In the genomic region with DNA sequence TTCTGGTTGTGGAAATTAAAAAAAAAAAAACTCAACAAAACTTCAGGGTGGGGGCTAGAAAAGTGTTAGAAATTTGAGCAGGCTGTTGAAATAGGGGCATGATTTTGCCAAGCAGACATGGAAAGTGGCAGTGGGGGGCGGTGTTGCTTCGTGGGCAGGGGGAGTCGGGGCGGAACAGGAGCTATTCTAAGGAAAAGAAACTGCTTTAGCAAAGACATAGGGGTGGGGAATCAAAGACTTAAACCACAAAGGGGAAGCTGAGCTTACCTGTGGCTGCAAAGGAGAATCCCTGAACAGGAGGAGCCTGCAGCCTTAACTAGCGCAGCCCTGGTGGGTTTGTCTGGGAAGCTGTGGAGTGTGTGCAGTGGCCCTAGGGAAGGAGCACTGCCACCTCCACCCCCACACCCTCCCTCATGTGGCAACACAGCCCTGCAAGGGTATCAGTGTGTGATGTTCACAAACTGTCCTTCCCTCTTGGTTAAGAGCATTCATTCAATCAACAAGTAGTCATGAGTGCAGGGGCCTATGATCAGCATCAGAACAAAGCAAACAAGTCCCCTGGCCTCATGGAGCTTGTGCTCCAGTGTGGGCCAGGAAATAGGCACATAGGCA, we compare ENCODE assay signal across 8 cellular contexts. TPM values are rescaled to one million over a fixed set of nuclear protein-coding genes. Genes with fewer than 3 reads are reported as not detected.
DNase-seq lines count a peak whose midpoint lies in the region; ATAC-seq and TF ChIP-seq lines count a peak whose summit lies in the region.

No MANE protein-coding gene starts in this region.

- H4K12ac ChIP-seq in trophoblast cell (ENCODE audit: low read depth, low read length): no peak overlapping the region

- H3K27me3 ChIP-seq in Peyer's patch: no peaks in the 10 kb centered on the region
- H3K27me3 ChIP-seq in esophagus squamous epithelium: no peaks in the 10 kb centered on the region
- no peaks in the 10 kb centered on the region for H3K27me3 ChIP-seq in trophoblast cell (ENCODE audit: insufficient read depth, low read length)

- H3K27ac ChIP-seq in Peyer's patch (peak overlapping the region in 1 of 4 donors; percentile 79), esophagus squamous epithelium (no peak overlapping the region), trophoblast cell (ENCODE audit: low read depth, low read length) (no peak overlapping the region)

- H3K18ac ChIP-seq in trophoblast cell (ENCODE audit: low read length): no peak overlapping the region

- H3K79me1 ChIP-seq in trophoblast cell (ENCODE audit: low read length): no peaks in the 10 kb centered on the region

- no peak overlapping the region for H2BK120ac ChIP-seq in trophoblast cell (ENCODE audit: insufficient read depth, low read length, poor library complexity)

- H3K36me3 ChIP-seq in Peyer's patch (peaks cover 0 to 8% (median 2%) of the 10 kb centered on the region in 3 donors), esophagus squamous epithelium (no peaks in the 10 kb centered on the region), trophoblast cell (ENCODE audit: control insufficient read depth in 1 of 2, insufficient read depth in 2 of 2, low read length in 2 of 2) (no peaks in the 10 kb centered on the region)

- H3K9ac ChIP-seq in trophoblast cell (ENCODE audit: low read length): no peak overlapping the region

- no peak overlapping the region for H2BK12ac ChIP-seq in trophoblast cell (ENCODE audit: low read length)

- TF ChIP-seq CTCF in Peyer's patch (IDR thresholded peaks at IDR 0.05): peak in 2 of 6 experiments; percentile 51 to 55
- no peak for TF ChIP-seq CTCF in esophagus squamous epithelium (IDR thresholded peaks at IDR 0.05)

- ATAC-seq in GM18511 (IDR thresholded peaks at IDR 0.05; ENCODE audit: unreplicated experiment) (peak; percentile 71), HG02623 (IDR thresholded peaks at IDR 0.05; ENCODE audit: unreplicated experiment) (peak; percentile 59)

- peaks cover 4 to 22% (median 8%) of the 10 kb centered on the region in 4 donors for H3K4me1 ChIP-seq in Peyer's patch
- H3K4me1 ChIP-seq in esophagus squamous epithelium: peaks cover 0 to 14% (median 4%) of the 10 kb centered on the region in 3 donors
- H3K4me1 ChIP-seq in trophoblast cell (ENCODE audit: control insufficient read depth in 1 of 2, insufficient read depth in 2 of 2, low read length in 2 of 2): no peaks in the 10 kb centered on the region

- H2AK5ac ChIP-seq in trophoblast cell (ENCODE audit: low read length): no peak overlapping the region

- no peak overlapping the region for H3K14ac ChIP-seq in trophoblast cell (ENCODE audit: low read length)

- no peak for TF ChIP-seq POLR2A in Peyer's patch (IDR thresholded peaks at IDR 0.05)
- TF ChIP-seq POLR2A in esophagus squamous epithelium (IDR thresholded peaks at IDR 0.05): no peak

- no peak overlapping the region for H4K91ac ChIP-seq in trophoblast cell (ENCODE audit: low read depth, low read length)

- 68 to 80% methylated on average over 5 of the region's 5 CpGs for WGBS in esophagus squamous epithelium, 2 donors
- WGBS in trophoblast cell (ENCODE audit: extremely low coverage, insufficient coverage, insufficient read length): no CpG with 5 or more reads among the region's 5 CpGs

- no peak overlapping the region for H4K8ac ChIP-seq in trophoblast cell (ENCODE audit: low read depth, low read length)

- no peak overlapping the region for H3K4ac ChIP-seq in trophoblast cell (ENCODE audit: low read depth, low read length)

- no peaks in the 10 kb centered on the region for H3K79me2 ChIP-seq in trophoblast cell (ENCODE audit: control insufficient read depth, insufficient read depth, low read length, poor library complexity)

- DNase-seq in Peyer's patch (peak in 2 of 3 donors; percentile 70 to 76), iPS-NIHi11 (ENCODE audit: low spot score) (peak; percentile 34), esophagus squamous epithelium (lab: John Stamatoyannopoulos, UW) (no peak), trophoblast cell (no peak), GM03348 (ENCODE audit: low spot score) (no peak), NCI-H2227 treated with DMSO at 0.1 percent for 48 hours (lab: John Stamatoyannopoulos, UW) (no peak)

- H3K4me2 ChIP-seq in trophoblast cell (ENCODE audit: low read length): no peak overlapping the region

- no peak overlapping the region for H2BK5ac ChIP-seq in trophoblast cell (ENCODE audit: low read depth, low read length, poor library complexity)

- intact Hi-C loops in esophagus squamous epithelium (cut with DNase I): no loop called here

- no peak overlapping the region for H2AFZ ChIP-seq in trophoblast cell (ENCODE audit: insufficient read depth, low read length, poor library complexity)

- H3K9me3 ChIP-seq in Peyer's patch (no peaks in the 10 kb centered on the region), esophagus squamous epithelium (no peaks in the 10 kb centered on the region), trophoblast cell (ENCODE audit: insufficient read depth, low read depth, low read length) (no peaks in the 10 kb centered on the region)

- H3K4me3 ChIP-seq in Peyer's patch: no peak overlapping the region
- H3K4me3 ChIP-seq in esophagus squamous epithelium: no peak overlapping the region
- H3K4me3 ChIP-seq in trophoblast cell (ENCODE audit: low read depth, low read length): no peak overlapping the region

- H3K23ac ChIP-seq in trophoblast cell (ENCODE audit: low read length): no peak overlapping the region

RNA-seq across cellular contexts. Expression of a gene that starts 20.5 kb away (rescaled TPM):
- 100 to 1,000 TPM in 3 of 4 donors, 10 to 100 TPM in 1; 91.4 to 194 (median 134) TPM for total RNA-seq in Peyer's patch
- 10 to 100 TPM in 1 of 4 donors, 1 to 10 TPM in 3; 6.9 to 13.5 (median 7.5) TPM for total RNA-seq in esophagus squamous epithelium
- 18.8 and 19.1 TPM in 2 replicates for polyA plus RNA-seq in trophoblast cell (2013)

Comparison
In these comparisons a context has a peak if more than half of its experiments do, and no peak if none do; other contexts are left out.
1. DNase-seq: peak in Peyer's patch (2 of 3) and iPS-NIHi11 (single experiment); none in esophagus squamous epithelium (single experiment), trophoblast cell (0 of 2), GM03348 (single experiment) and NCI-H2227 treated with DMSO at 0.1 percent for 48 hours (single experiment).
2. RNA of a gene that starts 20.5 kb away (total RNA-seq): 91.4 to 194 TPM in Peyer's patch; 6.9 to 13.5 TPM in esophagus squamous epithelium; every median in the first group is over 4 times any median in the second.